Comparison of ENCODE assay signal across 8 cellular contexts in genomic region chr13:109778102-109778542, GRCh38. TPM values are rescaled to one million over a fixed set of nuclear protein-coding genes. Genes with fewer than 3 reads are reported as not detected.
DNase-seq lines count a peak whose midpoint lies in the region; TF ChIP-seq lines count a peak whose summit lies in the region.

No MANE protein-coding gene starts in this region.

- peak overlapping the region in 3 of 4 donors; percentile 34 to 43 (median 37) for H3K27ac ChIP-seq in transverse colon

- no peaks in the 10 kb centered on the region for H3K27me3 Mint-ChIP-seq in T-helper 2 cell treated with Interferon-gamma antibody and Interleukin-4, amounts not matched to agents 5 μg/mL and 100 μg/mL, for 36 hours (ENCODE audit: low read depth)

- H3K27ac Mint-ChIP-seq in T-helper 2 cell treated with Interferon-gamma antibody and Interleukin-4, amounts not matched to agents 5 μg/mL and 100 μg/mL, for 36 hours, result peak overlapping the region; percentile 70

- no peak for TF ChIP-seq EP300 in transverse colon (IDR thresholded peaks at IDR 0.05; ENCODE audit: low read depth)

- H3K36me3 ChIP-seq in transverse colon, result peaks cover 0 to 10% (median 2%) of the 10 kb centered on the region in 4 donors

- 30 to 44% methylated on average over 2 to 6 of the region's 6 CpGs for WGBS in transverse colon (ENCODE audit: low coverage in 1 of 2), 2 donors

- peaks cover 29% of the 10 kb centered on the region for H3K36me3 Mint-ChIP-seq in T-helper 2 cell treated with Interferon-gamma antibody and Interleukin-4, amounts not matched to agents 5 μg/mL and 100 μg/mL, for 36 hours (ENCODE audit: low read depth)

- in situ Hi-C loops in transverse colon (cut with MboI; ENCODE audit: low pct_ligation_motif_present in 1 of 4, low pct_unique_long_range_greater_than_20kb in 1 of 4, low sequenced_read_pairs in 3 of 4), result loop anchor here in 3 of 4 donors (25.0 kb wide), 3 partner anchors 334 to 816 kb away; no protein-coding TSS in a partner anchor

- peak; percentile 49 for DNase-seq in A172 (ENCODE audit: low spot score)
- DNase-seq in HCEC 1CT, result peak; percentile 59
- DNase-seq in T-helper 2 cell treated with Interferon-gamma antibody and Interleukin-4, amounts not matched to agents 5 μg/mL and 100 μg/mL, for 36 hours (ENCODE audit: low spot score), result no peak
- DNase-seq in glomerular visceral epithelial cell (ENCODE audit: extremely low spot score), result peak; percentile 50
- peak; percentile 33 for DNase-seq in transverse colon
- DNase-seq in AG08396 (ENCODE audit: low spot score), result no peak
- no peak for DNase-seq in medulla oblongata (ENCODE audit: extremely low spot score)
- no peak for DNase-seq in hippocampal formation (lab: John Stamatoyannopoulos, UW)

- no peak for TF ChIP-seq POLR2A in transverse colon (IDR thresholded peaks at IDR 0.05)

- no peaks in the 10 kb centered on the region for H3K9me3 ChIP-seq in transverse colon

- H3K4me3 Mint-ChIP-seq in T-helper 2 cell treated with Interferon-gamma antibody and Interleukin-4, amounts not matched to agents 5 μg/mL and 100 μg/mL, for 36 hours, result peak overlapping the region; percentile 76

- H3K4me1 ChIP-seq in transverse colon, result peaks cover 18 to 61% (median 39%) of the 10 kb centered on the region in 4 donors

- H3K27me3 ChIP-seq in transverse colon, result no peaks in the 10 kb centered on the region

- peak overlapping the region in 1 of 4 donors; percentile 49 for H3K4me3 ChIP-seq in transverse colon

- H3K4me1 Mint-ChIP-seq in T-helper 2 cell treated with Interferon-gamma antibody and Interleukin-4, amounts not matched to agents 5 μg/mL and 100 μg/mL, for 36 hours (ENCODE audit: low read depth), result peaks cover 49% of the 10 kb centered on the region

- no peak for TF ChIP-seq CTCF in transverse colon (IDR thresholded peaks at IDR 0.05)

- H3K9me3 Mint-ChIP-seq in T-helper 2 cell treated with Interferon-gamma antibody and Interleukin-4, amounts not matched to agents 5 μg/mL and 100 μg/mL, for 36 hours, result no peaks in the 10 kb centered on the region

- intact Hi-C loops in transverse colon (cut with DNase I; ENCODE audit: low total_unique reads), result no loop called here

RNA-seq across cellular contexts. Expression of gene IRS2, which starts 8.3 kb away (rescaled TPM):
- total RNA-seq in A172 (2014; rRNA removed; shearing (Covaris generic)), result 1.4 and 2.3 TPM in 2 replicates
- total RNA-seq in transverse colon, result 10 to 100 TPM; 12.5 to 72.6 (median 28.5) TPM

Comparison
In these comparisons a context has a peak if more than half of its experiments do, and no peak if none do; other contexts are left out.
1. DNase-seq: peak in A172 (single experiment), HCEC 1CT (single experiment), glomerular visceral epithelial cell (single experiment) and transverse colon (single experiment); none in T-helper 2 cell treated with Interferon-gamma antibody and Interleukin-4, amounts not matched to agents 5 μg/mL and 100 μg/mL, for 36 hours (single experiment), AG08396 (single experiment), medulla oblongata (single experiment) and hippocampal formation (0 of 2).